ENCODE assay signal across 15 cellular contexts in the genomic region with DNA sequence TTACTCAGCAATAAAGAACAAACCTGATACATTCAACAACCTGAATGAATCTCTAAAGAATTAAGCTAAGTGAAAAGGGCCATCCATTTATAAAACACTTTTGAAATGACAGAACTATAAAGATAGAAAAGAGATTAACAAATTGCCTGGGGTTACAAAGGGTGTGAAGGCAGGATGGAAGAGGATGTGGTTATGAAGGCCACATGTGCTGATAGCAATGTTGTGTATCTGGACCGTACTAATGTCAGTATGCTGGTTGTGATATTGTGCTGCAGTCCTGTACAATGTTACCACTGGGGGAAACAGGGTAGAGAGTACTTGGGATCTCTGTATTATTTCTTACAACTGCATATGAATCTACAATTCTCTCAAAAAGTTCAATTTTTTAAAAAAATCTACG. TPM values are rescaled to one million over a fixed set of nuclear protein-coding genes. Genes with fewer than 3 reads are reported as not detected.
A peak's percentile ranks its signal among the peaks of the same experiment; 100 is the strongest.
DNase-seq lines count a peak whose midpoint lies in the region; ATAC-seq and FAIRE-seq lines count a peak whose summit lies in the region.
"Had no signal": no experiment of that assay in that cellular context is flagged by ENCODE, and none has a peak within 500 bp of the region (broad histone marks: within the 10 kb centered on the region; RNA-seq: fewer than 3 reads in every experiment).

No MANE protein-coding gene starts in this region.

- no peak for DNase-seq in CD8-positive, alpha-beta memory T cell
- peak; percentile 24 to 32 for DNase-seq in Kasumi-1 (lab: John Stamatoyannopoulos, UW)
- no peak for DNase-seq in activated naive CD8-positive, alpha-beta T cell treated with anti-CD3 and anti-CD28 coated beads, Interleukin-2, amount 50 U/mL, for 24 hours
- DNase-seq in GM19239 (ENCODE audit: insufficient read length, low spot score): no peak
- DNase-seq in GM19238 (ENCODE audit: insufficient read length, low spot score): no peak
- no peak for DNase-seq in NCI-H510A treated with DMSO at 0.1 percent for 48 hours (lab: John Stamatoyannopoulos, UW)
- no peak for DNase-seq in neuronal stem cell (ENCODE audit: low spot score)
- DNase-seq: activated CD8-positive, alpha-beta memory T cell treated with anti-CD3 and anti-CD28 coated beads, Interleukin-2, amount 50 U/mL, for 48 hours; cortex of kidney; foreskin melanocyte; left ventricle myocardium superior; NCI-H2171 had no signal

- POLR2A ChIA-PET in CD8-positive, alpha-beta memory T cell (lab: Charles Lee): no interaction called here

- peak; percentile 42 for ATAC-seq in GM18907 (IDR thresholded peaks at IDR 0.05; ENCODE audit: unreplicated experiment)
- ATAC-seq in activated naive CD8-positive, alpha-beta T cell treated with anti-CD3 and anti-CD28 coated beads, Interleukin-2, amount 50 U/mL, for 24 hours: peak; percentile 29
- ATAC-seq: HCT116, left ventricle myocardium superior had no signal

- H3K4me2 ChIP-seq in neuronal stem cell (ENCODE audit: insufficient read depth, low read length, poor library complexity, severe bottlenecking): no peak overlapping the region

- H2BK15ac ChIP-seq in neuronal stem cell (ENCODE audit: low read length): no peak overlapping the region

- no peak overlapping the region for H2BK5ac ChIP-seq in neuronal stem cell (ENCODE audit: low read length)

- WGBS in neuronal stem cell (ENCODE audit: extremely low coverage in 2 of 2, insufficient read length in 2 of 2, insufficient replicate concordance in 1 of 2), 2 donors: no CpG with 5 or more reads among the region's 2 CpGs

- H3K23ac ChIP-seq in neuronal stem cell (ENCODE audit: low read depth, low read length, poor library complexity): no peak overlapping the region

- no peak for FAIRE-seq in GM19239 (lab: Jason Lieb, UNC)

- no peak overlapping the region for H4K91ac ChIP-seq in neuronal stem cell (ENCODE audit: low read depth, low read length, poor library complexity)

- H3K14ac ChIP-seq in neuronal stem cell (ENCODE audit: low read length): no peak overlapping the region

- CTCF ChIA-PET in CD8-positive, alpha-beta memory T cell (lab: Charles Lee): interaction anchor here (0.9 to 2.2 kb wide), 3 partner anchors 9 to 140 kb away, joined by 4 to 6 read pairs (median 4); partner anchors contain the start of gene ELOVL5

- H3K4me1 Mint-ChIP-seq in CD8-positive, alpha-beta memory T cell: peaks cover 95 to 100% (median 100%) of the 10 kb centered on the region in 3 donors
- peaks cover 98% of the 10 kb centered on the region for H3K4me1 Mint-ChIP-seq in activated naive CD8-positive, alpha-beta T cell treated with anti-CD3 and anti-CD28 coated beads, Interleukin-2, amount 50 U/mL, for 24 hours

- no peak overlapping the region for H4K8ac ChIP-seq in neuronal stem cell (ENCODE audit: low read depth, low read length)

- H3K27ac Mint-ChIP-seq in CD8-positive, alpha-beta memory T cell: peak overlapping the region; percentile 41 to 91 (median 82)
- peak overlapping the region; percentile 64 for H3K27ac Mint-ChIP-seq in activated naive CD8-positive, alpha-beta T cell treated with anti-CD3 and anti-CD28 coated beads, Interleukin-2, amount 50 U/mL, for 24 hours
- H3K27ac Mint-ChIP-seq: progenitor cell of endocrine pancreas had no signal

- H3K79me1 ChIP-seq in neuronal stem cell (ENCODE audit: low read depth, low read length): peaks cover 7% of the 10 kb centered on the region

- no peak overlapping the region for H3K4ac ChIP-seq in neuronal stem cell (ENCODE audit: low read length)

- H3K36me3 ChIP-seq in CD8-positive, alpha-beta memory T cell (ENCODE audit: insufficient read depth, low read length): no peaks in the 10 kb centered on the region
- peaks cover 0 to 40% of the 10 kb centered on the region in 2 donors for H3K36me3 ChIP-seq in neuronal stem cell (replicated peaks in 1 of 2; ENCODE audit: control insufficient read depth in 2 of 2, insufficient read depth in 2 of 2, low read length in 2 of 2)

- H2AFZ ChIP-seq in neuronal stem cell (ENCODE audit: low read length): no peak overlapping the region

- no peaks in the 10 kb centered on the region for H3K36me3 Mint-ChIP-seq in CD8-positive, alpha-beta memory T cell
- peaks cover 15% of the 10 kb centered on the region for H3K36me3 Mint-ChIP-seq in activated naive CD8-positive, alpha-beta T cell treated with anti-CD3 and anti-CD28 coated beads, Interleukin-2, amount 50 U/mL, for 24 hours (ENCODE audit: low read depth)

- no peak overlapping the region for H3K18ac ChIP-seq in neuronal stem cell (ENCODE audit: low read length)

- H3K27me3 Mint-ChIP-seq in CD8-positive, alpha-beta memory T cell: no peaks in the 10 kb centered on the region
- H3K27me3 Mint-ChIP-seq in activated naive CD8-positive, alpha-beta T cell treated with anti-CD3 and anti-CD28 coated beads, Interleukin-2, amount 50 U/mL, for 24 hours: no peaks in the 10 kb centered on the region
- H3K27me3 Mint-ChIP-seq: progenitor cell of endocrine pancreas had no signal

- no peaks in the 10 kb centered on the region for H3K27me3 ChIP-seq in CD8-positive, alpha-beta memory T cell (ENCODE audit: insufficient read depth, low read length, poor library complexity, severe bottlenecking)
- no peaks in the 10 kb centered on the region for H3K27me3 ChIP-seq in neuronal stem cell (ENCODE audit: control insufficient read depth in 3 of 3, insufficient read depth in 3 of 3, low read depth in 1 of 3, low read length in 3 of 3)

- no peak overlapping the region for H3K27ac ChIP-seq in CD8-positive, alpha-beta memory T cell (ENCODE audit: low read depth, low read length)
- no peak overlapping the region for H3K27ac ChIP-seq in neuronal stem cell (replicated peaks; ENCODE audit: low read length)

- no peak overlapping the region for H3K4me3 ChIP-seq in CD8-positive, alpha-beta memory T cell (ENCODE audit: low read length)
- H3K4me3 ChIP-seq in neuronal stem cell (ENCODE audit: low read length in 2 of 2): no peak overlapping the region

- no peak overlapping the region for H2AK5ac ChIP-seq in neuronal stem cell (ENCODE audit: low read depth, low read length)

- peak overlapping the region; percentile 11 to 75 (median 71) for H3K4me3 Mint-ChIP-seq in CD8-positive, alpha-beta memory T cell
- peak overlapping the region; percentile 9 for H3K4me3 Mint-ChIP-seq in activated naive CD8-positive, alpha-beta T cell treated with anti-CD3 and anti-CD28 coated beads, Interleukin-2, amount 50 U/mL, for 24 hours

- no peaks in the 10 kb centered on the region for H3K9me3 Mint-ChIP-seq in CD8-positive, alpha-beta memory T cell
- no peaks in the 10 kb centered on the region for H3K9me3 Mint-ChIP-seq in activated naive CD8-positive, alpha-beta T cell treated with anti-CD3 and anti-CD28 coated beads, Interleukin-2, amount 50 U/mL, for 24 hours

- no peak overlapping the region for H2BK12ac ChIP-seq in neuronal stem cell (ENCODE audit: low read length)

- H3K4me1 ChIP-seq in CD8-positive, alpha-beta memory T cell (ENCODE audit: insufficient read depth, low read length): peaks cover 88% of the 10 kb centered on the region
- H3K4me1 ChIP-seq in neuronal stem cell (ENCODE audit: control insufficient read depth in 2 of 2, insufficient read depth in 1 of 2, low read depth in 1 of 2, low read length in 2 of 2): peaks cover 0 to 9% of the 10 kb centered on the region in 2 donors

- no peaks in the 10 kb centered on the region for H3K9me3 ChIP-seq in CD8-positive, alpha-beta memory T cell (ENCODE audit: low read length)
- peaks cover 0 to 14% of the 10 kb centered on the region in 2 donors for H3K9me3 ChIP-seq in neuronal stem cell (replicated peaks in 1 of 2; ENCODE audit: control insufficient read depth in 2 of 2, insufficient read depth in 1 of 2, low read depth in 1 of 2, low read length in 2 of 2)

- H3K9ac ChIP-seq in neuronal stem cell (ENCODE audit: low read depth, low read length, poor library complexity): no peak overlapping the region

- no peak overlapping the region for H2BK120ac ChIP-seq in neuronal stem cell (ENCODE audit: low read depth, low read length)

RNA-seq across cellular contexts. Expression of gene ELOVL5, which starts 36.4 kb away (rescaled TPM):
- 100 to 1,000 TPM; 117 to 124 TPM for total RNA-seq in CD8-positive, alpha-beta memory T cell
- 96.9 TPM for polyA plus RNA-seq in CD8-positive, alpha-beta memory T cell
- 165 TPM for polyA plus RNA-seq in neuronal stem cell (2013, experiment 1 of 2)
- polyA plus RNA-seq in neuronal stem cell (2013, experiment 2 of 2): 163 TPM

Comparison
In these comparisons a context has a peak if more than half of its experiments do, and no peak if none do; other contexts are left out.
1. DNase-seq: peak in Kasumi-1 (2 of 2); none in CD8-positive, alpha-beta memory T cell (0 of 5), activated naive CD8-positive, alpha-beta T cell treated with anti-CD3 and anti-CD28 coated beads, Interleukin-2, amount 50 U/mL, for 24 hours (single experiment), GM19239 (single experiment), GM19238 (single experiment), NCI-H510A treated with DMSO at 0.1 percent for 48 hours (single experiment) and neuronal stem cell (single experiment).